In the genomic region with DNA sequence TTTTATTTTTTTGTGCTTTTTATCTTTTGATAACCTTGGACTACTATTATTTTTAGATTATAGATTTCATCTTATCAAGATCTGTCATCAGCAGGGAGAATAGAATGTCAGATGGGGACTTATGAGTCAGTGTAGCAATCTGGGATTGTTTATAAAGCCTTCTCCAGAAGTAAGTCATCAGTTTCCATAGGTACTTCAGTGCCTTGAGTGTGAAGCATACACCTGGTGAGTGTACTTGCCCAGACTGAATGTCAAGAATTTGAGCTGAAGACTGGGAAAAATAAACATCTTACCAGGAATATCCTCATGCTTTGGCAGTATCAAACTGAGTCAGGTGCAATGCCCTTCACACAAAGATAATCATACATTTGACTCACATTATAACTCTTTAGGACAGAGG, we compare ENCODE assay signal across 12 cellular contexts. TPM values are rescaled to one million over a fixed set of nuclear protein-coding genes. Genes with fewer than 3 reads are reported as not detected.
A peak's percentile ranks its signal among the peaks of the same experiment; 100 is the strongest.
DNase-seq lines count a peak whose midpoint lies in the region; ATAC-seq and TF ChIP-seq lines count a peak whose summit lies in the region.
"Had no signal": no experiment of that assay in that cellular context is flagged by ENCODE, and none has a peak within 500 bp of the region (broad histone marks: within the 10 kb centered on the region; RNA-seq: fewer than 3 reads in every experiment).

No MANE protein-coding gene starts in this region.

- no peaks in the 10 kb centered on the region for H3K27me3 ChIP-seq in BLaER1

- no peak for TF ChIP-seq CTCF in HEK293 (tag by site-specific recombination; IDR thresholded peaks at IDR 0.05)
- TF ChIP-seq CTCF in WTC11 (IDR thresholded peaks at IDR 0.05) = no peak

- no peak for ATAC-seq in WTC11
- ATAC-seq in HG03025 (IDR thresholded peaks at IDR 0.05; ENCODE audit: low FRiP score, unreplicated experiment) = no peak
- ATAC-seq in HG03196 (IDR thresholded peaks at IDR 0.05; ENCODE audit: unreplicated experiment) = no peak
- ATAC-seq: K562 had no signal

- peak overlapping the region; percentile 78 for H3K4me3 Mint-ChIP-seq in WTC11
- H3K4me3 Mint-ChIP-seq: dendritic cell treated with granulocyte-macrophage colony-stimulating factor and Interleukin-4, amounts not matched to agents 40 ng/mL and 50 ng/mL, for 4 days had no signal

- peak overlapping the region; percentile 19; the same call in 1 of the 2 replicates for H3K27ac Mint-ChIP-seq in WTC11
- H3K27ac Mint-ChIP-seq: dendritic cell treated with granulocyte-macrophage colony-stimulating factor and Interleukin-4, amounts not matched to agents 40 ng/mL and 50 ng/mL, for 4 days had no signal

- POLR2A ChIA-PET in HEK293 (lab: Yijun Ruan, JAX) (no interaction called here), WTC11 (lab: Charles Lee) (no interaction called here)

- peaks cover 58% of the 10 kb centered on the region for H3K4me1 Mint-ChIP-seq in WTC11

- no peaks in the 10 kb centered on the region for H3K36me3 Mint-ChIP-seq in WTC11

- H3K27ac ChIP-seq in BLaER1 (no peak overlapping the region), HEK293 (ENCODE audit: extremely low read depth, low read depth, low read length) (peak overlapping the region; percentile 97)

- H3K4me2 ChIP-seq in BLaER1 = peak overlapping the region; percentile 80

- no peaks in the 10 kb centered on the region for H3K27me3 Mint-ChIP-seq in WTC11 (ENCODE audit: low read depth)
- H3K27me3 Mint-ChIP-seq: dendritic cell treated with granulocyte-macrophage colony-stimulating factor and Interleukin-4, amounts not matched to agents 40 ng/mL and 50 ng/mL, for 4 days had no signal

- CTCF ChIA-PET in HEK293 (lab: Yijun Ruan, JAX) = interaction anchor here (0.6 to 1.2 kb wide), 2 partner anchors 143 to 741 kb away, joined by 3 to 4 read pairs; no protein-coding TSS in a partner anchor
- CTCF ChIA-PET in WTC11 (lab: Charles Lee) = no interaction called here

- H3K36me3 ChIP-seq in BLaER1 (0 out of 2 replicates have a peak, but pooled peaks cover under 1% of the 10 kb centered on the region), HEK293 (ENCODE audit: control insufficient read depth in 2 of 2, insufficient read depth in 1 of 2, low read length in 2 of 2) (no peaks in the 10 kb centered on the region)

- H3K9me3 ChIP-seq in BLaER1 (no peaks in the 10 kb centered on the region), HEK293 (ENCODE audit: control insufficient read depth, insufficient read depth, low read depth, low read length) (no peaks in the 10 kb centered on the region)

- H3K9me3 Mint-ChIP-seq in WTC11 = no peaks in the 10 kb centered on the region
- H3K9me3 Mint-ChIP-seq: dendritic cell treated with granulocyte-macrophage colony-stimulating factor and Interleukin-4, amounts not matched to agents 40 ng/mL and 50 ng/mL, for 4 days had no signal

- H3K4me1 ChIP-seq in BLaER1 (peaks cover 45% of the 10 kb centered on the region), HEK293 (ENCODE audit: control insufficient read depth, insufficient read depth, low read length) (peaks cover 28% of the 10 kb centered on the region)

- DNase-seq in WTC11 (ENCODE audit: low spot score) = no peak
- DNase-seq in kidney tubule cell (ENCODE audit: low spot score) = peak; percentile 85
- DNase-seq in epidermal melanocyte (ENCODE audit: insufficient read length, low spot score) = no peak
- no peak for DNase-seq in SW 1271 (lab: John Stamatoyannopoulos, UW)
- DNase-seq: GOT3, mesenchymal stem cell had no signal

- peaks cover 44% of the 10 kb centered on the region for H4K20me1 ChIP-seq in BLaER1

- no peak overlapping the region; the same call in 1 of the 2 replicates for H3K9ac ChIP-seq in BLaER1

- no peak overlapping the region for H3K4me3 ChIP-seq in BLaER1
- no peak overlapping the region for H3K4me3 ChIP-seq in HEK293 (ENCODE audit: low read depth, low read length)

TF ChIP-seq in HEK293, 187 proteins besides CTCF, POLR2A, EP300 and RAD21 (continues in another document):
- no peak for TF ChIP-seq MEIS1 (CRISPR knock-in tag; IDR thresholded peaks at IDR 0.05; ENCODE audit: borderline replicate concordance)
- TF ChIP-seq ZNF501 (tag by site-specific recombination; IDR thresholded peaks at IDR 0.05) = no peak
- TF ChIP-seq ZXDB (tag by site-specific recombination; IDR thresholded peaks at IDR 0.05) = peak; percentile 24; the same call in 1 of the 2 replicates
- TF ChIP-seq, protein P1, sequence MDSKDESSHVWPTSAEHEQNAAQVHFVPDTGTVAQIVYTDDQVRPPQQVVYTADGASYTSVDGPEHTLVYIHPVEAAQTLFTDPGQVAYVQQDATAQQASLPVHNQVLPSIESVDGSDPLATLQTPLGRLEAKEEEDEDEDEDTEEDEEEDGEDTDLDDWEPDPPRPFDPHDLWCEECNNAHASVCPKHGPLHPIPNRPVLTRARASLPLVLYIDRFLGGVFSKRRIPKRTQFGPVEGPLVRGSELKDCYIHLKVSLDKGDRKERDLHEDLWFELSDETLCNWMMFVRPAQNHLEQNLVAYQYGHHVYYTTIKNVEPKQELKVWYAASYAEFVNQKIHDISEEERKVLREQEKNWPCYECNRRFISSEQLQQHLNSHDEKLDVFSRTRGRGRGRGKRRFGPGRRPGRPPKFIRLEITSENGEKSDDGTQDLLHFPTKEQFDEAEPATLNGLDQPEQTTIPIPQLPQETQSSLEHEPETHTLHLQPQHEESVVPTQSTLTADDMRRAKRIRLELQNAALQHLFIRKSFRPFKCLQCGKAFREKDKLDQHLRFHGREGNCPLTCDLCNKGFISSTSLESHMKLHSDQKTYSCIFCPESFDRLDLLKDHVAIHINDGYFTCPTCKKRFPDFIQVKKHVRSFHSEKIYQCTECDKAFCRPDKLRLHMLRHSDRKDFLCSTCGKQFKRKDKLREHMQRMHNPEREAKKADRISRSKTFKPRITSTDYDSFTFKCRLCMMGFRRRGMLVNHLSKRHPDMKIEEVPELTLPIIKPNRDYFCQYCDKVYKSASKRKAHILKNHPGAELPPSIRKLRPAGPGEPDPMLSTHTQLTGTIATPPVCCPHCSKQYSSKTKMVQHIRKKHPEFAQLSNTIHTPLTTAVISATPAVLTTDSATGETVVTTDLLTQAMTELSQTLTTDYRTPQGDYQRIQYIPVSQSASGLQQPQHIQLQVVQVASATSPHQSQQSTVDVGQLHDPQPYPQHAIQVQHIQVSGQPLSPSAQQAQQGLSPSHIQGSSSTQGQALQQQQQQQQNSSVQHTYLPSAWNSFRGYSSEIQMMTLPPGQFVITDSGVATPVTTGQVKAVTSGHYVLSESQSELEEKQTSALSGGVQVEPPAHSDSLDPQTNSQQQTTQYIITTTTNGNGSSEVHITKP (tag by site-specific recombination; IDR thresholded peaks at IDR 0.05) = 0 out of 2 replicates have a peak, but pooled peaks have one; percentile 13
- TF ChIP-seq, protein P2, sequence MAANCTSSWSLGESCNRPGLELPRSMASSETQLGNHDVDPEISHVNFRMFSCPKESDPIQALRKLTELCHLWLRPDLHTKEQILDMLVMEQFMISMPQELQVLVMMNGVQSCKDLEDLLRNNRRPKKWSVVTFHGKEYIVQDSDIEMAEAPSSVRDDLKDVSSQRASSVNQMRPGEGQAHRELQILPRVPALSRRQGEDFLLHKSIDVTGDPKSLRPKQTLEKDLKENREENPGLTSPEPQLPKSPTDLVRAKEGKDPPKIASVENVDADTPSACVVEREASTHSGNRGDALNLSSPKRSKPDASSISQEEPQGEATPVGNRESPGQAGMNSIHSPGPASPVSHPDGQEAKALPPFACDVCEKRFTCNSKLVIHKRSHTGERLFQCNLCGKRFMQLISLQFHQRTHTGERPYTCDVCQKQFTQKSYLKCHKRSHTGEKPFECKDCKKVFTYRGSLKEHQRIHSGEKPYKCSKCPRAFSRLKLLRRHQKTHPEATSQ (tag by site-specific recombination; IDR thresholded peaks at IDR 0.05) = no peak

TF ChIP-seq in WTC11, 78 proteins besides CTCF, POLR2A, EP300 and RAD21 (continues in another document):
- TF ChIP-seq, protein P3, sequence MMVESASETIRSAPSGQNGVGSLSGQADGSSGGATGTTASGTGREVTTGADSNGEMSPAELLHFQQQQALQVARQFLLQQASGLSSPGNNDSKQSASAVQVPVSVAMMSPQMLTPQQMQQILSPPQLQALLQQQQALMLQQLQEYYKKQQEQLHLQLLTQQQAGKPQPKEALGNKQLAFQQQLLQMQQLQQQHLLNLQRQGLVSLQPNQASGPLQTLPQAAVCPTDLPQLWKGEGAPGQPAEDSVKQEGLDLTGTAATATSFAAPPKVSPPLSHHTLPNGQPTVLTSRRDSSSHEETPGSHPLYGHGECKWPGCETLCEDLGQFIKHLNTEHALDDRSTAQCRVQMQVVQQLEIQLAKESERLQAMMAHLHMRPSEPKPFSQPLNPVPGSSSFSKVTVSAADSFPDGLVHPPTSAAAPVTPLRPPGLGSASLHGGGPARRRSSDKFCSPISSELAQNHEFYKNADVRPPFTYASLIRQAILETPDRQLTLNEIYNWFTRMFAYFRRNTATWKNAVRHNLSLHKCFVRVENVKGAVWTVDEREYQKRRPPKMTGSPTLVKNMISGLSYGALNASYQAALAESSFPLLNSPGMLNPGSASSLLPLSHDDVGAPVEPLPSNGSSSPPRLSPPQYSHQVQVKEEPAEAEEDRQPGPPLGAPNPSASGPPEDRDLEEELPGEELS (CRISPR knock-in tag; IDR thresholded peaks at IDR 0.05) = no peak
- TF ChIP-seq CREB1 (CRISPR knock-in tag; IDR thresholded peaks at IDR 0.05) = no peak
- TF ChIP-seq IRF2 (CRISPR knock-in tag; IDR thresholded peaks at IDR 0.05; ENCODE audit: borderline replicate concordance, low read depth) = no peak
- no peak for TF ChIP-seq CBFB (CRISPR knock-in tag; IDR thresholded peaks at IDR 0.05; ENCODE audit: low read depth)
- no peak for TF ChIP-seq TEAD1 (CRISPR knock-in tag; IDR thresholded peaks at IDR 0.05)
- TF ChIP-seq, protein P4, sequence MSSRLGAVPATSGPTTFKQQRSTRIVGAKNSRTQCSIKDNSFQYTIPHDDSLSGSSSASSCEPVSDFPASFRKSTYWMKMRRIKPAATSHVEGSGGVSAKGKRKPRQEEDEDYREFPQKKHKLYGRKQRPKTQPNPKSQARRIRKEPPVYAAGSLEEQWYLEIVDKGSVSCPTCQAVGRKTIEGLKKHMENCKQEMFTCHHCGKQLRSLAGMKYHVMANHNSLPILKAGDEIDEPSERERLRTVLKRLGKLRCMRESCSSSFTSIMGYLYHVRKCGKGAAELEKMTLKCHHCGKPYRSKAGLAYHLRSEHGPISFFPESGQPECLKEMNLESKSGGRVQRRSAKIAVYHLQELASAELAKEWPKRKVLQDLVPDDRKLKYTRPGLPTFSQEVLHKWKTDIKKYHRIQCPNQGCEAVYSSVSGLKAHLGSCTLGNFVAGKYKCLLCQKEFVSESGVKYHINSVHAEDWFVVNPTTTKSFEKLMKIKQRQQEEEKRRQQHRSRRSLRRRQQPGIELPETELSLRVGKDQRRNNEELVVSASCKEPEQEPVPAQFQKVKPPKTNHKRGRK (CRISPR knock-in tag; IDR thresholded peaks at IDR 0.05; ENCODE audit: borderline replicate concordance) = no peak
- TF ChIP-seq JAZF1 (CRISPR knock-in tag; IDR thresholded peaks at IDR 0.05) = no peak
- no peak for TF ChIP-seq MXD4 (CRISPR knock-in tag; IDR thresholded peaks at IDR 0.05; ENCODE audit: borderline replicate concordance)
- TF ChIP-seq SP1 (CRISPR knock-in tag; conservative IDR thresholded peaks at IDR 0.05) = no peak

RNA-seq across cellular contexts. Expression of a gene that starts 2.2 kb away (rescaled TPM):
- 19.5 to 24.0 TPM (median 22.1 TPM) in 3 replicates for total RNA-seq in WTC11 (2021)
